Comparison of ENCODE assay signal across 12 cellular contexts in genomic region chr1:64654519-64655341, GRCh38.
DNase-seq lines count a peak whose midpoint lies in the region; TF ChIP-seq lines count a peak whose summit lies in the region.
"Had no signal": no experiment of that assay in that cellular context is flagged by ENCODE, and none has a peak within 500 bp of the region (broad histone marks: within the 10 kb centered on the region; RNA-seq: fewer than 3 reads in every experiment).

No MANE protein-coding gene starts in this region.

- peak; percentile 18; the same call in 1 of the 2 replicates for TF ChIP-seq CTCF in AG04450 (IDR thresholded peaks at IDR 0.05; ENCODE audit: low read depth, low read length)
- TF ChIP-seq CTCF in HFFc6 (IDR thresholded peaks at IDR 0.05): peak; percentile 38

- no peak overlapping the region for H3K4me3 Mint-ChIP-seq in HFFc6
- H3K4me3 Mint-ChIP-seq in activated CD4-positive, alpha-beta memory T cell treated with anti-CD3 and anti-CD28 coated beads, Interleukin-2, amount 10 ng/mL, durations not matched to agents 7 days and 5 days: no peak overlapping the region

- H3K9me3 Mint-ChIP-seq in HFFc6: no peaks in the 10 kb centered on the region
- no peaks in the 10 kb centered on the region for H3K9me3 Mint-ChIP-seq in activated CD4-positive, alpha-beta memory T cell treated with anti-CD3 and anti-CD28 coated beads, Interleukin-2, amount 10 ng/mL, durations not matched to agents 7 days and 5 days

- no peaks in the 10 kb centered on the region for H3K9me3 ChIP-seq in AG04450 (ENCODE audit: control insufficient read depth, insufficient read depth, low read length)

- H3K4me3 ChIP-seq in AG04450 (ENCODE audit: low read depth, low read length): no peak overlapping the region

- POLR2A ChIA-PET in AG04450 (lab: Yijun Ruan, JAX): no interaction called here
- POLR2A ChIA-PET in activated CD4-positive, alpha-beta memory T cell treated with anti-CD3 and anti-CD28 coated beads, Interleukin-2, amount 10 ng/mL, durations not matched to agents 7 days and 5 days (lab: Charles Lee): interaction anchor here (0.6 kb wide), 1 partner anchor 20 kb away, joined by 3 read pairs; no protein-coding TSS in a partner anchor

- DNase-seq in AG04450 (ENCODE audit: low read depth, low spot score): no peak
- peak; percentile 27 for DNase-seq in HFFc6
- peak; percentile 10 for DNase-seq in dermis blood vessel endothelial cell
- DNase-seq in kidney glomerular epithelial cell (lab: John Stamatoyannopoulos, UW): peak; percentile 17
- no peak for DNase-seq in activated CD4-positive, alpha-beta memory T cell treated with anti-CD3 and anti-CD28 coated beads, Interleukin-2, amount 10 ng/mL, durations not matched to agents 7 days and 5 days
- DNase-seq in iPS-NIHi7 (ENCODE audit: extremely low spot score): no peak
- no peak for DNase-seq in CD1c-positive myeloid dendritic cell (ENCODE audit: extremely low spot score)
- DNase-seq in stimulated activated CD4-positive, alpha-beta T cell treated with anti-CD3 and anti-CD28 coated beads, Interleukin-2, amount 100 ng/mL, for 24 hours: no peak
- DNase-seq: activated T-cell treated with anti-CD3 and anti-CD28 coated beads for 4 hours, MM.1S, NCI-H446 treated with DMSO at 0.1 percent for 48 hours, SHP77 treated with DMSO at 0.1 percent for 48 hours had no signal

- no peaks in the 10 kb centered on the region for H3K36me3 Mint-ChIP-seq in HFFc6 (ENCODE audit: low read depth)
- H3K36me3 Mint-ChIP-seq in activated CD4-positive, alpha-beta memory T cell treated with anti-CD3 and anti-CD28 coated beads, Interleukin-2, amount 10 ng/mL, durations not matched to agents 7 days and 5 days (ENCODE audit: low read depth): no peaks in the 10 kb centered on the region

- no peak overlapping the region for H3K27ac Mint-ChIP-seq in HFFc6
- H3K27ac Mint-ChIP-seq in activated CD4-positive, alpha-beta memory T cell treated with anti-CD3 and anti-CD28 coated beads, Interleukin-2, amount 10 ng/mL, durations not matched to agents 7 days and 5 days: no peak overlapping the region

- no peaks in the 10 kb centered on the region for H3K27me3 ChIP-seq in AG04450 (ENCODE audit: control insufficient read depth, insufficient read depth, low read length)

- H3K27me3 Mint-ChIP-seq in HFFc6 (ENCODE audit: insufficient read depth): no peaks in the 10 kb centered on the region
- H3K27me3 Mint-ChIP-seq in activated CD4-positive, alpha-beta memory T cell treated with anti-CD3 and anti-CD28 coated beads, Interleukin-2, amount 10 ng/mL, durations not matched to agents 7 days and 5 days: peaks cover 21% of the 10 kb centered on the region

- H3K27ac ChIP-seq in AG04450 (ENCODE audit: low read depth, low read length): no peak overlapping the region

- CTCF ChIA-PET in AG04450 (lab: Charles Lee): interaction anchor here (0.6 to 1.6 kb wide), 5 partner anchors 20 to 387 kb away, joined by 3 to 6 read pairs (median 3); no protein-coding TSS in a partner anchor
- CTCF ChIA-PET in activated CD4-positive, alpha-beta memory T cell treated with anti-CD3 and anti-CD28 coated beads, Interleukin-2, amount 10 ng/mL, durations not matched to agents 7 days and 5 days (lab: Charles Lee): no interaction called here

- H3K4me1 Mint-ChIP-seq in HFFc6 (ENCODE audit: low read depth): peaks cover 9% of the 10 kb centered on the region
- no peaks in the 10 kb centered on the region for H3K4me1 Mint-ChIP-seq in activated CD4-positive, alpha-beta memory T cell treated with anti-CD3 and anti-CD28 coated beads, Interleukin-2, amount 10 ng/mL, durations not matched to agents 7 days and 5 days

Comparison
In these comparisons a context has a peak if more than half of its experiments do, and no peak if none do; other contexts are left out.
1. DNase-seq: peak in HFFc6 (single experiment), dermis blood vessel endothelial cell (single experiment) and kidney glomerular epithelial cell (single experiment); none in AG04450 (single experiment), activated CD4-positive, alpha-beta memory T cell treated with anti-CD3 and anti-CD28 coated beads, Interleukin-2, amount 10 ng/mL, durations not matched to agents 7 days and 5 days (single experiment), iPS-NIHi7 (single experiment), CD1c-positive myeloid dendritic cell (single experiment) and stimulated activated CD4-positive, alpha-beta T cell treated with anti-CD3 and anti-CD28 coated beads, Interleukin-2, amount 100 ng/mL, for 24 hours (0 of 2).